In the genomic region with DNA sequence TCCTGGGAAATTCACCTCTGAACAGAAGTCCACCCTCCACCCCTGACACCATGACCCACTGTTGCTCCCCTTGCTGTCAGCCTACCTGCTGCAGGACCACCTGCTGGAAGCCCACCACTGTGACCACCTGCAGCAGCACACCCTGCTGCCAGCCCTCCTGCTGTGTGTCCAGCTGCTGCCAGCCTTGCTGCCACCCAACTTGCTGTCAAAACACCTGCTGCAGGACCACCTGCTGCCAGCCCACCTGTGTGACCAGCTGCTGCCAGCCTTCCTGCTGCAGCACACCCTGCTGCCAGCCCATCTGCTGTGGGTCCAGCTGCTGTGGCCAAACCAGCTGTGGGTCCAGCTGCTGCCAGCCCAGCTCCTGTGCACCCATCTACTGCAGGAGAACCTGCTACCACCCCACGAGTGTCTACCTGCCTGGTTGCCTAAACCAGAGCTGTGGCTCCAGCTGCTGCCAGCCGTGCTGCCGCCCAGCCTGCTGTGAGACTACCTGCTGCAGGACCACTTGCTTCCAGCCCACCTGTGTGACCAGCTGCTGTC, we compare ENCODE assay signal across 18 cellular contexts. TPM values are rescaled to one million over a fixed set of nuclear protein-coding genes. Genes with fewer than 3 reads are reported as not detected.
"Had no signal": no experiment of that assay in that cellular context is flagged by ENCODE, and none has a peak within 500 bp of the region (broad histone marks: within the 10 kb centered on the region; RNA-seq: fewer than 3 reads in every experiment).

A gene with protein sequence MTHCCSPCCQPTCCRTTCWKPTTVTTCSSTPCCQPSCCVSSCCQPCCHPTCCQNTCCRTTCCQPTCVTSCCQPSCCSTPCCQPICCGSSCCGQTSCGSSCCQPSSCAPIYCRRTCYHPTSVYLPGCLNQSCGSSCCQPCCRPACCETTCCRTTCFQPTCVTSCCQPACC (plus strand): TSS at position 51 of the 543 bp plus-strand sequence. CDS start 0 bp downstream, at position 51.

RNA-seq across cellular contexts. Expression of the gene that starts here (rescaled TPM):
- total RNA-seq: activated B cell treated with CpG ODN at 0.5 μM for 24 hours; activated CD4-positive, alpha-beta memory T cell treated with anti-CD3 and anti-CD28 coated beads for 36 hours; activated CD8-positive, alpha-beta memory T cell treated with anti-CD3 and anti-CD28 coated beads for 36 hours; activated CD8-positive, alpha-beta T cell treated with anti-CD3 and anti-CD28 coated beads for 36 hours; activated naive CD4-positive, alpha-beta T cell treated with anti-CD3 and anti-CD28 coated beads for 36 hours; activated naive CD4-positive, alpha-beta T cell treated with anti-CD3 and anti-CD28 coated beads, Interleukin-2, amount 50 U/mL, for 72 hours; activated naive CD8-positive, alpha-beta T cell treated with anti-CD3 and anti-CD28 coated beads for 36 hours; activated T-cell treated with anti-CD3 and anti-CD28 coated beads, Interleukin-2, amount 50 U/mL, for 4 hours; activated T-cell treated with anti-CD3 and anti-CD28 coated beads, Interleukin-2, amount 50 U/mL, for 72 hours; activated T-helper 1 cell treated with anti-CD3 and anti-CD28 coated beads, Interleukin-12 subunit alpha, Interleukin-12 subunit beta, Interleukin-2, Interleukin-4 antibody, amounts not matched to agents 30 ng/mL and 10 ng/mL and 1 ng/mL, durations not matched to agents 14 hours and 24 hours and 36 hours; activated T-helper 17 cell treated with anti-CD3 and anti-CD28 coated beads, Interleukin-2, amount 50 U/mL, for 72 hours; adrenal gland; aorta; astrocyte; body of pancreas; breast epithelium; cardiac septum; cerebellum had no signal
- polyA plus RNA-seq: adrenal gland, aorta had no signal
